24 cellular contexts compared by ENCODE assay signal in the genomic region with DNA sequence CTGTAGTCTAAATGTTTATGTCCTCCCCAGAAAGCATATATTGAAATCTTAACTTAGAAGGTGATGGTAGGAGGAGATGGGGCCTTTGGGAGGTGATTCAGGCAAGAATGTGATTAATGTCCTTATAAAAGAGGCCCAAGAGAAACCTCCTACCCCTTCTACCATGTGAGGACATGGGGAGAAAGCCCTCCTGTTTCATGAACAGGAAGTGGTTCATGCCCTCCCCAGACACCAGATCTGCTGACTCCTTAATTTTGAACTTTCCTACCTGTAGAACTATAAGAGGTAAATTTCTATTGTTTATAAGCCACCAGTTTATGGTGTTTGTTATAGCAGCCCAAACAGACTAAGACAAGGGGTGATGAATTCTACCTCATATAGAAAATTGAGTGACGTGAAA. TPM values are rescaled to one million over a fixed set of nuclear protein-coding genes. Genes with fewer than 3 reads are reported as not detected.
A peak's percentile ranks its signal among the peaks of the same experiment; 100 is the strongest.
DNase-seq lines count a peak whose midpoint lies in the region; ATAC-seq and TF ChIP-seq lines count a peak whose summit lies in the region.
"Had no signal": no experiment of that assay in that cellular context is flagged by ENCODE, and none has a peak within 500 bp of the region (broad histone marks: within the 10 kb centered on the region; RNA-seq: fewer than 3 reads in every experiment).

No MANE protein-coding gene starts in this region.

- peaks cover 15% of the 10 kb centered on the region for H3K4me1 ChIP-seq in MM.1S (ENCODE audit: low read length)
- H3K4me1 ChIP-seq: Peyer's patch, SJCRH30 had no signal

- H3K27ac ChIP-seq in MM.1S (ENCODE audit: low read length) = peak overlapping the region; percentile 11; the same call in 1 of the 2 replicates
- H3K27ac ChIP-seq: Peyer's patch, SJCRH30 had no signal

- ATAC-seq in natural killer cell (no peak), HG02798 (IDR thresholded peaks at IDR 0.05; ENCODE audit: poor library complexity, unreplicated experiment) (no peak)
- ATAC-seq in natural killer cell treated with Interleukin-12 subunit alpha and Interleukin-12 subunit beta and Interleukin-15 and Interleukin-18, amount 100 ng/mL, for 72 hours = no peak
- ATAC-seq in activated CD8-positive, alpha-beta T cell treated with anti-CD3 and anti-CD28 coated beads, Interleukin-2, amount 10 ng/mL, durations not matched to agents 7 days and 5 days = peak; percentile 39
- ATAC-seq in stimulated activated naive CD8-positive, alpha-beta T cell treated with anti-CD3 and anti-CD28 coated beads, Interleukin-15, amount 100 ng/mL, for 72 hours = peak; percentile 56

- no peaks in the 10 kb centered on the region for H3K27me3 Mint-ChIP-seq in natural killer cell (ENCODE audit: low read depth in 2 of 2)
- H3K27me3 Mint-ChIP-seq in natural killer cell treated with Interleukin-12 subunit alpha and Interleukin-12 subunit beta and Interleukin-15 and Interleukin-18, amount 100 ng/mL, for 72 hours = no peaks in the 10 kb centered on the region
- H3K27me3 Mint-ChIP-seq in activated CD8-positive, alpha-beta T cell treated with anti-CD3 and anti-CD28 coated beads, Interleukin-2, amount 10 ng/mL, durations not matched to agents 7 days and 5 days (ENCODE audit: low read depth) = no peaks in the 10 kb centered on the region
- no peaks in the 10 kb centered on the region for H3K27me3 Mint-ChIP-seq in stimulated activated naive CD8-positive, alpha-beta T cell treated with anti-CD3 and anti-CD28 coated beads, Interleukin-15, amount 100 ng/mL, for 72 hours

- peaks cover 25% of the 10 kb centered on the region for H3K36me3 Mint-ChIP-seq in natural killer cell
- peaks cover 16% of the 10 kb centered on the region for H3K36me3 Mint-ChIP-seq in natural killer cell treated with Interleukin-12 subunit alpha and Interleukin-12 subunit beta and Interleukin-15 and Interleukin-18, amount 100 ng/mL, for 72 hours
- peaks cover 11% of the 10 kb centered on the region for H3K36me3 Mint-ChIP-seq in activated CD8-positive, alpha-beta T cell treated with anti-CD3 and anti-CD28 coated beads, Interleukin-2, amount 10 ng/mL, durations not matched to agents 7 days and 5 days (ENCODE audit: low read depth)

- H3K4me2 ChIP-seq in MM.1S (ENCODE audit: low read depth, low read length) = no peak overlapping the region

- CTCF ChIA-PET in activated CD8-positive, alpha-beta T cell treated with anti-CD3 and anti-CD28 coated beads, Interleukin-2, amount 10 ng/mL, durations not matched to agents 7 days and 5 days (lab: Charles Lee) = no interaction called here

- H3K4me3 ChIP-seq in MM.1S (ENCODE audit: low read length) = no peak overlapping the region
- H3K4me3 ChIP-seq: MG63, Peyer's patch, SJCRH30 had no signal

- H3K9me2 ChIP-seq in MM.1S (replicated peaks; ENCODE audit: insufficient read depth, low read length) = no peaks in the 10 kb centered on the region

- TF ChIP-seq CTCF in natural killer cell (IDR thresholded peaks at IDR 0.05) (no peak), MM.1S (IDR thresholded peaks at IDR 0.05; ENCODE audit: low read length) (no peak)

- intact Hi-C loops in natural killer cell (cut with micrococcal nuclease) = no loop called here

- no peak overlapping the region for H2AFZ ChIP-seq in MM.1S (ENCODE audit: low read length)

- H3K27me3 ChIP-seq in MM.1S (replicated peaks; ENCODE audit: insufficient read depth, low read length) = no peaks in the 10 kb centered on the region
- H3K27me3 ChIP-seq: MG63, Peyer's patch, SJCRH30 had no signal

- no peaks in the 10 kb centered on the region for H3K9me3 ChIP-seq in MM.1S (replicated peaks; ENCODE audit: insufficient read depth, low read length)
- H3K9me3 ChIP-seq: MG63, Peyer's patch, SJCRH30 had no signal

- H3K9ac ChIP-seq in MM.1S (ENCODE audit: low read length) = no peak overlapping the region

- no peaks in the 10 kb centered on the region for H3K79me2 ChIP-seq in MM.1S (ENCODE audit: low read length)

- H3K4me1 Mint-ChIP-seq in natural killer cell = peaks cover 0 to 4% of the 10 kb centered on the region in 2 donors
- H3K4me1 Mint-ChIP-seq in natural killer cell treated with Interleukin-12 subunit alpha and Interleukin-12 subunit beta and Interleukin-15 and Interleukin-18, amount 100 ng/mL, for 72 hours (ENCODE audit: low read depth in 2 of 2) = no peaks in the 10 kb centered on the region
- peaks cover 10% of the 10 kb centered on the region for H3K4me1 Mint-ChIP-seq in activated CD8-positive, alpha-beta T cell treated with anti-CD3 and anti-CD28 coated beads, Interleukin-2, amount 10 ng/mL, durations not matched to agents 7 days and 5 days (ENCODE audit: low read depth)
- H3K4me1 Mint-ChIP-seq in stimulated activated naive CD8-positive, alpha-beta T cell treated with anti-CD3 and anti-CD28 coated beads, Interleukin-15, amount 100 ng/mL, for 72 hours = peaks cover 12% of the 10 kb centered on the region

- H4K20me1 ChIP-seq in MM.1S (ENCODE audit: insufficient read depth, low read length) = no peaks in the 10 kb centered on the region

- DNase-seq in natural killer cell (no peak), MM.1S (peak; percentile 70), NCI-H1930 (lab: John Stamatoyannopoulos, UW) (no peak), anterior cingulate cortex (lab: John Stamatoyannopoulos, UW) (no peak)
- DNase-seq in natural killer cell treated with Interleukin-12 subunit alpha and Interleukin-12 subunit beta and Interleukin-15 and Interleukin-18, amount 100 ng/mL, for 72 hours (ENCODE audit: low spot score) = no peak
- no peak for DNase-seq in activated CD8-positive, alpha-beta T cell treated with anti-CD3 and anti-CD28 coated beads, Interleukin-2, amount 10 ng/mL, durations not matched to agents 7 days and 5 days
- DNase-seq in stimulated activated naive CD8-positive, alpha-beta T cell treated with anti-CD3 and anti-CD28 coated beads, Interleukin-15, amount 100 ng/mL, for 72 hours = no peak
- DNase-seq: COR-L47, Kasumi-1, MG63, NCI-H1092 treated with DMSO at 0.1 percent for 48 hours, NCI-H1436 treated with DMSO at 0.1 percent for 48 hours, NCI-H2029, NCI-H2227 treated with DMSO at 0.1 percent for 48 hours, NCI-H510A, NCI-H82, Peyer's patch, SJCRH30 had no signal

- no peaks in the 10 kb centered on the region for H3K36me3 ChIP-seq in MM.1S (replicated peaks; ENCODE audit: insufficient read depth, low read length)

- H3K9me3 Mint-ChIP-seq in natural killer cell = no peaks in the 10 kb centered on the region
- no peaks in the 10 kb centered on the region for H3K9me3 Mint-ChIP-seq in natural killer cell treated with Interleukin-12 subunit alpha and Interleukin-12 subunit beta and Interleukin-15 and Interleukin-18, amount 100 ng/mL, for 72 hours
- H3K9me3 Mint-ChIP-seq in activated CD8-positive, alpha-beta T cell treated with anti-CD3 and anti-CD28 coated beads, Interleukin-2, amount 10 ng/mL, durations not matched to agents 7 days and 5 days (ENCODE audit: insufficient read depth) = no peaks in the 10 kb centered on the region
- H3K9me3 Mint-ChIP-seq in stimulated activated naive CD8-positive, alpha-beta T cell treated with anti-CD3 and anti-CD28 coated beads, Interleukin-15, amount 100 ng/mL, for 72 hours = no peaks in the 10 kb centered on the region
- H3K9me3 Mint-ChIP-seq: CD4-positive, CD25-positive, alpha-beta regulatory T cell had no signal

- POLR2A ChIA-PET in activated CD8-positive, alpha-beta T cell treated with anti-CD3 and anti-CD28 coated beads, Interleukin-2, amount 10 ng/mL, durations not matched to agents 7 days and 5 days (lab: Charles Lee) = no interaction called here

- peak overlapping the region; percentile 18 to 29 for H3K27ac Mint-ChIP-seq in natural killer cell
- no peak overlapping the region for H3K27ac Mint-ChIP-seq in natural killer cell treated with Interleukin-12 subunit alpha and Interleukin-12 subunit beta and Interleukin-15 and Interleukin-18, amount 100 ng/mL, for 72 hours
- peak overlapping the region; percentile 8 for H3K27ac Mint-ChIP-seq in activated CD8-positive, alpha-beta T cell treated with anti-CD3 and anti-CD28 coated beads, Interleukin-2, amount 10 ng/mL, durations not matched to agents 7 days and 5 days
- H3K27ac Mint-ChIP-seq in stimulated activated naive CD8-positive, alpha-beta T cell treated with anti-CD3 and anti-CD28 coated beads, Interleukin-15, amount 100 ng/mL, for 72 hours = no peak overlapping the region

- H3F3A ChIP-seq in MM.1S (ENCODE audit: insufficient read depth, low read length) = no peaks in the 10 kb centered on the region

- no peak overlapping the region for H3K4me3 Mint-ChIP-seq in natural killer cell
- no peak overlapping the region for H3K4me3 Mint-ChIP-seq in natural killer cell treated with Interleukin-12 subunit alpha and Interleukin-12 subunit beta and Interleukin-15 and Interleukin-18, amount 100 ng/mL, for 72 hours
- no peak overlapping the region for H3K4me3 Mint-ChIP-seq in activated CD8-positive, alpha-beta T cell treated with anti-CD3 and anti-CD28 coated beads, Interleukin-2, amount 10 ng/mL, durations not matched to agents 7 days and 5 days
- H3K4me3 Mint-ChIP-seq in stimulated activated naive CD8-positive, alpha-beta T cell treated with anti-CD3 and anti-CD28 coated beads, Interleukin-15, amount 100 ng/mL, for 72 hours = no peak overlapping the region
- H3K4me3 Mint-ChIP-seq: CD4-positive, CD25-positive, alpha-beta regulatory T cell had no signal

RNA-seq across cellular contexts. Expression of gene ECT2L, which starts 8.7 kb away (rescaled TPM):
- under 1 TPM in 1 of 3 donors, not detected in 2; 0.12 TPM for total RNA-seq in natural killer cell
- total RNA-seq in natural killer cell treated with Interleukin-12 subunit alpha and Interleukin-12 subunit beta and Interleukin-15 and Interleukin-18, amount 100 ng/mL, for 72 hours = not detected
- not detected for total RNA-seq in activated CD8-positive, alpha-beta T cell treated with anti-CD3 and anti-CD28 coated beads, Interleukin-2, amount 10 ng/mL, durations not matched to agents 7 days and 5 days
- total RNA-seq: CD4-positive, CD25-positive, alpha-beta regulatory T cell; G401; H1; HT1080; OCI-LY7; SJCRH30 had no signal

RNA-seq across cellular contexts. Expression of gene CCDC28A, which starts 13.6 kb away (rescaled TPM):
- 10 to 100 TPM; 22.2 to 25.4 (median 24.3) TPM for total RNA-seq in natural killer cell
- total RNA-seq in natural killer cell treated with Interleukin-12 subunit alpha and Interleukin-12 subunit beta and Interleukin-15 and Interleukin-18, amount 100 ng/mL, for 72 hours = 10 to 100 TPM; 13.5 to 16.4 TPM
- 10 to 100 TPM; 17.4 to 19.2 TPM for total RNA-seq in activated CD8-positive, alpha-beta T cell treated with anti-CD3 and anti-CD28 coated beads, Interleukin-2, amount 10 ng/mL, durations not matched to agents 7 days and 5 days

Comparison
In these comparisons a context has a peak if more than half of its experiments do, and no peak if none do; other contexts are left out.
1. H3K27ac Mint-ChIP-seq: peak in natural killer cell (2 of 2) and activated CD8-positive, alpha-beta T cell treated with anti-CD3 and anti-CD28 coated beads, Interleukin-2, amount 10 ng/mL, durations not matched to agents 7 days and 5 days (single experiment); none in natural killer cell treated with Interleukin-12 subunit alpha and Interleukin-12 subunit beta and Interleukin-15 and Interleukin-18, amount 100 ng/mL, for 72 hours (0 of 2) and stimulated activated naive CD8-positive, alpha-beta T cell treated with anti-CD3 and anti-CD28 coated beads, Interleukin-15, amount 100 ng/mL, for 72 hours (0 of 2).
2. ATAC-seq: peak in activated CD8-positive, alpha-beta T cell treated with anti-CD3 and anti-CD28 coated beads, Interleukin-2, amount 10 ng/mL, durations not matched to agents 7 days and 5 days (single experiment) and stimulated activated naive CD8-positive, alpha-beta T cell treated with anti-CD3 and anti-CD28 coated beads, Interleukin-15, amount 100 ng/mL, for 72 hours (single experiment); none in natural killer cell (0 of 3), natural killer cell treated with Interleukin-12 subunit alpha and Interleukin-12 subunit beta and Interleukin-15 and Interleukin-18, amount 100 ng/mL, for 72 hours (0 of 2) and HG02798 (single experiment).